Comparison of ENCODE assay signal across 11 cellular contexts in the genomic region with DNA sequence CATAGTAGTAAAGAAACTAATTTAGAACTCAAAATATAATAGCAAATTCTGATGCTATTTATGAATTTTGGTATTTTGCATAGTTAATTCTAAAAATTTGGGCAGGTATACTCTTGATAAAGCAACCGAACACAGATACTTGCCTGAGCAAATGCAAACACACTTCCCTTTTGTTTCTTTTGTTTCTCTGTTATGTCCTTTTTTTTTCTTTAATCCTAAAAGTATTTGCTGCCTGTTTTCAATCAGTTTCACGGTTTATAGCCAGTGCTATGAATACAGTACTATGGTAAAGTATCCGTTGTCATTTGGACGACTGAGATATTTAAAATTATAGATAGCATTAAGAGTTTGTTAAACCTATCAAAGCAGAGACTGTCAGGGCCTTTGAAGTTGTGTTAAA. TPM values are rescaled to one million over a fixed set of nuclear protein-coding genes. Genes with fewer than 3 reads are reported as not detected.
A peak's percentile ranks its signal among the peaks of the same experiment; 100 is the strongest.
DNase-seq lines count a peak whose midpoint lies in the region; ATAC-seq and TF ChIP-seq lines count a peak whose summit lies in the region.
"Had no signal": no experiment of that assay in that cellular context is flagged by ENCODE, and none has a peak within 500 bp of the region (broad histone marks: within the 10 kb centered on the region; RNA-seq: fewer than 3 reads in every experiment).

No MANE protein-coding gene starts in this region.

- H3K9me3 Mint-ChIP-seq in endodermal cell = peaks cover 27% of the 10 kb centered on the region
- no peaks in the 10 kb centered on the region for H3K9me3 Mint-ChIP-seq in Caco-2 (ENCODE audit: unreplicated experiment)

- peaks cover 12% of the 10 kb centered on the region for H3K36me3 Mint-ChIP-seq in endodermal cell (ENCODE audit: low read depth)
- no peaks in the 10 kb centered on the region for H3K36me3 Mint-ChIP-seq in Caco-2 (ENCODE audit: insufficient read depth, unreplicated experiment)

- H3K27ac Mint-ChIP-seq in endodermal cell (no peak overlapping the region), Caco-2 (ENCODE audit: unreplicated experiment) (no peak overlapping the region)

- H3K9ac ChIP-seq in endodermal cell (ENCODE audit: extremely low read depth, low read length, poor library complexity, severe bottlenecking) = no peak overlapping the region

- H3K4me1 Mint-ChIP-seq in endodermal cell (peaks cover 6% of the 10 kb centered on the region), Caco-2 (ENCODE audit: low read depth, unreplicated experiment) (no peaks in the 10 kb centered on the region)

- WGBS in endodermal cell (ENCODE audit: insufficient coverage in 1 of 2, insufficient read length in 1 of 2), 2 experiments = 68% methylated on average over 4 of the region's 4 CpGs; no CpG with 5 or more reads in 1 of the 2 experiments

- peaks cover 8% of the 10 kb centered on the region for H3K4me1 ChIP-seq in ACC112 (ENCODE audit: control insufficient read depth, insufficient read depth, low read length, unreplicated experiment)
- H3K4me1 ChIP-seq in SJCRH30 = no peaks in the 10 kb centered on the region
- peaks cover 3% of the 10 kb centered on the region for H3K4me1 ChIP-seq in endodermal cell (ENCODE audit: control insufficient read depth, insufficient read depth, low read length)
- no peaks in the 10 kb centered on the region for H3K4me1 ChIP-seq in Caco-2

- H3K4me3 ChIP-seq in ACC112 (ENCODE audit: low read depth, low read length) (peak overlapping the region; percentile 97; the same call in 1 of the 2 replicates), GM08714 (ENCODE audit: low read length) (peak overlapping the region; percentile 18; the same call in 1 of the 2 replicates), SJCRH30 (peak overlapping the region; percentile 87), endodermal cell (ENCODE audit: low read length) (peak overlapping the region; percentile 93), Caco-2 (ENCODE audit: low read depth, low read length) (no peak overlapping the region)

- no peaks in the 10 kb centered on the region for H3K27me3 Mint-ChIP-seq in endodermal cell (ENCODE audit: insufficient read depth)
- no peaks in the 10 kb centered on the region for H3K27me3 Mint-ChIP-seq in Caco-2 (ENCODE audit: insufficient read depth, unreplicated experiment)

- H3K4me3 Mint-ChIP-seq in endodermal cell (peak overlapping the region; percentile 93), Caco-2 (ENCODE audit: unreplicated experiment) (no peak overlapping the region)

- H3K36me3 ChIP-seq in ACC112 (ENCODE audit: insufficient read depth, low read length) = no peaks in the 10 kb centered on the region
- H3K36me3 ChIP-seq in SJCRH30 = peaks cover 6% of the 10 kb centered on the region; the same call in 1 of the 2 replicates
- peaks cover 11% of the 10 kb centered on the region for H3K36me3 ChIP-seq in endodermal cell (ENCODE audit: control insufficient read depth, insufficient read depth, low read length)
- no peaks in the 10 kb centered on the region for H3K36me3 ChIP-seq in Caco-2 (ENCODE audit: control insufficient read depth, insufficient read depth, low read length)

- POLR2A ChIA-PET in Caco-2 (lab: Charles Lee) = no interaction called here

- H3K27me3 ChIP-seq in ACC112 (ENCODE audit: insufficient read depth, low read length) (no peaks in the 10 kb centered on the region), SJCRH30 (no peaks in the 10 kb centered on the region), endodermal cell (ENCODE audit: control insufficient read depth, insufficient read depth, low read length, poor library complexity, severe bottlenecking) (no peaks in the 10 kb centered on the region), Caco-2 (replicated peaks; ENCODE audit: control insufficient read depth, insufficient read depth, low read length) (no peaks in the 10 kb centered on the region)

- H3K27ac ChIP-seq in ACC112 (ENCODE audit: low read depth, low read length) = no peak overlapping the region
- no peak overlapping the region for H3K27ac ChIP-seq in SJCRH30
- no peak overlapping the region for H3K27ac ChIP-seq in endodermal cell (ENCODE audit: low read depth, low read length)

- peaks cover 38% of the 10 kb centered on the region for H3K79me2 ChIP-seq in ACC112 (ENCODE audit: control insufficient read depth, insufficient read depth, low read length, unreplicated experiment)

- H3K9me3 ChIP-seq in SJCRH30 (replicated peaks) (no peaks in the 10 kb centered on the region), endodermal cell (ENCODE audit: control insufficient read depth, low read length) (no peaks in the 10 kb centered on the region), Caco-2 (no peaks in the 10 kb centered on the region)

- CTCF ChIA-PET in Caco-2 (lab: Charles Lee) = no interaction called here

- no peak overlapping the region for H2AFZ ChIP-seq in ACC112 (ENCODE audit: low read length, unreplicated experiment)

- TF ChIP-seq CTCF in endodermal cell (conservative IDR thresholded peaks at IDR 0.05) (no peak), Caco-2 (IDR thresholded peaks at IDR 0.05; ENCODE audit: insufficient read depth in 1 of 2, low read depth in 1 of 2, low read length in 1 of 2, severe bottlenecking in 1 of 2, unreplicated experiment in 1 of 2) (no peak)

- intact Hi-C loops in Caco-2 (cut with micrococcal nuclease; ENCODE audit: unreplicated experiment) = no loop called here

- no TSS peak for BruUV-seq in Caco-2 (replicated peaks; lab: Mats Ljungman, UMichigan)

- DNase-seq in SJCRH30 (no peak), endodermal cell (no peak), NOMO-1 (lab: John Stamatoyannopoulos, UW; ENCODE audit: unreplicated experiment in 2 of 2) (no peak), LoVo (ENCODE audit: low spot score) (no peak), Caco-2 (no peak)
- DNase-seq: DMS 273 treated with DMSO at 0.1 percent for 48 hours, NCI-H82 had no signal

- ATAC-seq in HG03108 (IDR thresholded peaks at IDR 0.05; ENCODE audit: unreplicated experiment) = no peak
- ATAC-seq: esophagus mucosa had no signal

RNA-seq across cellular contexts. Expression of gene PHF6, which starts 2.6 kb away (rescaled TPM):
- total RNA-seq in SJCRH30 (2014; rRNA removed; shearing (Covaris generic)) = 67.2 and 74.1 TPM in 2 replicates
- total RNA-seq in endodermal cell (10 to 100 TPM; 41.5 to 50.1 TPM), Caco-2 (2022) (21.2 and 22.3 TPM in 2 replicates)
- 85.0 TPM for polyA plus RNA-seq in endodermal cell (2013, experiment 1 of 2)
- 80.7 TPM for polyA plus RNA-seq in endodermal cell (2013, experiment 2 of 2)
